ENCODE assay signal across 1 cellular context in the genomic region with DNA sequence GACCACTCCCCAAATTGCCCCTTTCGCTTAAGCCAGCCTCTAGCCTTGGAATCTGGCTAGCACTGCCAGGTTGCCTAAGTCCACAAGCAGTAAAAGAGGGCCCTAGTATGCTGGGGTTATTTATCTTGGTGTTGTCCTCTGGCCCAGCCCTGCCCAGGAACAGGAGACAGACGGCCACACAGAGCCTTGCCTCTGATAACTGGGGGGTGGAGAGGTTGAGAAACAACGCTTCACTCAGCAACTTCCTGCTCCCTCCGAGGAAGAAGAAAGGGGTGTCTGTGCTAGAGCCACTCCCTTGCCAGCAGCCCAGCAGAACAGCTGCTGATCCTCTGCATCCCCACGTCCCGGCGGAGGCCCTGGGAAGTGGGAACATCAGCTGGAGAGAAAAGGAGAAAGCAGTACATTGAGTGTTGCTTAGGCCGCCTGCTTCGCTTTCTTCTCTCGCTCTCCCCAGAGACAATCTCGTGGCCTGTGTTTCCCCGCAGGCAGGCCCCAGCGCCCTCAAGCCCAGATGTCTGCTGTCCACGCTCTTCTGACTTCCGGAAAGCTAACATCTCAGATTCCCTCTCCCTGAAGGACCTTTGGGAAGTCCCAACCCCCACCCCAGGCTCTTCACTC.
A peak's percentile ranks its signal among the peaks of the same experiment; 100 is the strongest.
TF ChIP-seq lines count a peak whose summit lies in the region.

No MANE protein-coding gene starts in this region.

TF ChIP-seq in HepG2, 621 proteins besides CTCF, POLR2A, EP300 and RAD21 (continued from another document and continues in another):
- peak; percentile 80; the same call in 1 of the 2 replicates for TF ChIP-seq CBX5 (CRISPR knock-in tag; IDR thresholded peaks at IDR 0.05; ENCODE audit: borderline replicate concordance)
- peak; percentile 76; the same call in 1 of the 2 replicates for TF ChIP-seq ZNF598 (CRISPR knock-in tag; IDR thresholded peaks at IDR 0.05; ENCODE audit: borderline replicate concordance)
- 0 out of 2 replicates have a peak, but pooled peaks have one; percentile 34 for TF ChIP-seq ZC3H4 (CRISPR knock-in tag; IDR thresholded peaks at IDR 0.05; ENCODE audit: borderline replicate concordance)
- TF ChIP-seq, protein P1, sequence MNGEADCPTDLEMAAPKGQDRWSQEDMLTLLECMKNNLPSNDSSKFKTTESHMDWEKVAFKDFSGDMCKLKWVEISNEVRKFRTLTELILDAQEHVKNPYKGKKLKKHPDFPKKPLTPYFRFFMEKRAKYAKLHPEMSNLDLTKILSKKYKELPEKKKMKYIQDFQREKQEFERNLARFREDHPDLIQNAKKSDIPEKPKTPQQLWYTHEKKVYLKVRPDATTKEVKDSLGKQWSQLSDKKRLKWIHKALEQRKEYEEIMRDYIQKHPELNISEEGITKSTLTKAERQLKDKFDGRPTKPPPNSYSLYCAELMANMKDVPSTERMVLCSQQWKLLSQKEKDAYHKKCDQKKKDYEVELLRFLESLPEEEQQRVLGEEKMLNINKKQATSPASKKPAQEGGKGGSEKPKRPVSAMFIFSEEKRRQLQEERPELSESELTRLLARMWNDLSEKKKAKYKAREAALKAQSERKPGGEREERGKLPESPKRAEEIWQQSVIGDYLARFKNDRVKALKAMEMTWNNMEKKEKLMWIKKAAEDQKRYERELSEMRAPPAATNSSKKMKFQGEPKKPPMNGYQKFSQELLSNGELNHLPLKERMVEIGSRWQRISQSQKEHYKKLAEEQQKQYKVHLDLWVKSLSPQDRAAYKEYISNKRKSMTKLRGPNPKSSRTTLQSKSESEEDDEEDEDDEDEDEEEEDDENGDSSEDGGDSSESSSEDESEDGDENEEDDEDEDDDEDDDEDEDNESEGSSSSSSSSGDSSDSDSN (CRISPR knock-in tag; IDR thresholded peaks at IDR 0.05): peak; percentile 60; the same call in 1 of the 2 replicates
- peak; percentile 70 for TF ChIP-seq CEBPG (CRISPR knock-in tag; IDR thresholded peaks at IDR 0.05)
- no peak for TF ChIP-seq JUNB (CRISPR knock-in tag; IDR thresholded peaks at IDR 0.05; ENCODE audit: borderline replicate concordance)
- TF ChIP-seq HCFC1 (IDR thresholded peaks at IDR 0.05; ENCODE audit: low read depth, low read length): no peak
- peak; percentile 33 for TF ChIP-seq CBX1 (IDR thresholded peaks at IDR 0.05; ENCODE audit: low read depth)
- TF ChIP-seq ZBTB1 (CRISPR knock-in tag; IDR thresholded peaks at IDR 0.05; ENCODE audit: borderline replicate concordance): no peak
- TF ChIP-seq, protein P2, sequence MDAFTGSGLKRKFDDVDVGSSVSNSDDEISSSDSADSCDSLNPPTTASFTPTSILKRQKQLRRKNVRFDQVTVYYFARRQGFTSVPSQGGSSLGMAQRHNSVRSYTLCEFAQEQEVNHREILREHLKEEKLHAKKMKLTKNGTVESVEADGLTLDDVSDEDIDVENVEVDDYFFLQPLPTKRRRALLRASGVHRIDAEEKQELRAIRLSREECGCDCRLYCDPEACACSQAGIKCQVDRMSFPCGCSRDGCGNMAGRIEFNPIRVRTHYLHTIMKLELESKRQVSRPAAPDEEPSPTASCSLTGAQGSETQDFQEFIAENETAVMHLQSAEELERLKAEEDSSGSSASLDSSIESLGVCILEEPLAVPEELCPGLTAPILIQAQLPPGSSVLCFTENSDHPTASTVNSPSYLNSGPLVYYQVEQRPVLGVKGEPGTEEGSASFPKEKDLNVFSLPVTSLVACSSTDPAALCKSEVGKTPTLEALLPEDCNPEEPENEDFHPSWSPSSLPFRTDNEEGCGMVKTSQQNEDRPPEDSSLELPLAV (CRISPR knock-in tag; conservative IDR thresholded peaks at IDR 0.05; ENCODE audit: low read depth): no peak
- no peak for TF ChIP-seq MIER2 (CRISPR knock-in tag; IDR thresholded peaks at IDR 0.05)
- no peak for TF ChIP-seq ZNF253 (CRISPR knock-in tag; IDR thresholded peaks at IDR 0.05; ENCODE audit: borderline replicate concordance)
- TF ChIP-seq, protein P3, sequence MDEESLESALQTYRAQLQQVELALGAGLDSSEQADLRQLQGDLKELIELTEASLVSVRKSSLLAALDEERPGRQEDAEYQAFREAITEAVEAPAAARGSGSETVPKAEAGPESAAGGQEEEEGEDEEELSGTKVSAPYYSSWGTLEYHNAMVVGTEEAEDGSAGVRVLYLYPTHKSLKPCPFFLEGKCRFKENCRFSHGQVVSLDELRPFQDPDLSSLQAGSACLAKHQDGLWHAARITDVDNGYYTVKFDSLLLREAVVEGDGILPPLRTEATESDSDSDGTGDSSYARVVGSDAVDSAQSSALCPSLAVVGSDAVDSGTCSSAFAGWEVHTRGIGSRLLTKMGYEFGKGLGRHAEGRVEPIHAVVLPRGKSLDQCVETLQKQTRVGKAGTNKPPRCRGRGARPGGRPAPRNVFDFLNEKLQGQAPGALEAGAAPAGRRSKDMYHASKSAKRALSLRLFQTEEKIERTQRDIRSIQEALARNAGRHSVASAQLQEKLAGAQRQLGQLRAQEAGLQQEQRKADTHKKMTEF (CRISPR knock-in tag; IDR thresholded peaks at IDR 0.05): peak; percentile 44; the same call in 1 of the 2 replicates
- no peak for TF ChIP-seq ZNF883 (CRISPR knock-in tag; IDR thresholded peaks at IDR 0.05; ENCODE audit: not compliant biosample characterization)
- TF ChIP-seq NFYC (CRISPR knock-in tag; IDR thresholded peaks at IDR 0.05): no peak
- TF ChIP-seq, protein P4, sequence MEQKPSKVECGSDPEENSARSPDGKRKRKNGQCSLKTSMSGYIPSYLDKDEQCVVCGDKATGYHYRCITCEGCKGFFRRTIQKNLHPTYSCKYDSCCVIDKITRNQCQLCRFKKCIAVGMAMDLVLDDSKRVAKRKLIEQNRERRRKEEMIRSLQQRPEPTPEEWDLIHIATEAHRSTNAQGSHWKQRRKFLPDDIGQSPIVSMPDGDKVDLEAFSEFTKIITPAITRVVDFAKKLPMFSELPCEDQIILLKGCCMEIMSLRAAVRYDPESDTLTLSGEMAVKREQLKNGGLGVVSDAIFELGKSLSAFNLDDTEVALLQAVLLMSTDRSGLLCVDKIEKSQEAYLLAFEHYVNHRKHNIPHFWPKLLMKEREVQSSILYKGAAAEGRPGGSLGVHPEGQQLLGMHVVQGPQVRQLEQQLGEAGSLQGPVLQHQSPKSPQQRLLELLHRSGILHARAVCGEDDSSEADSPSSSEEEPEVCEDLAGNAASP (CRISPR knock-in tag; IDR thresholded peaks at IDR 0.05; ENCODE audit: borderline replicate concordance): peak; percentile 68; the same call in 1 of the 2 replicates
- peak; percentile 58; the same call in 1 of the 2 replicates for TF ChIP-seq RXRB (CRISPR knock-in tag; IDR thresholded peaks at IDR 0.05; ENCODE audit: borderline replicate concordance)
- no peak for TF ChIP-seq ZNF180 (CRISPR knock-in tag; IDR thresholded peaks at IDR 0.05; ENCODE audit: borderline replicate concordance, low read depth)
- TF ChIP-seq, protein P5, sequence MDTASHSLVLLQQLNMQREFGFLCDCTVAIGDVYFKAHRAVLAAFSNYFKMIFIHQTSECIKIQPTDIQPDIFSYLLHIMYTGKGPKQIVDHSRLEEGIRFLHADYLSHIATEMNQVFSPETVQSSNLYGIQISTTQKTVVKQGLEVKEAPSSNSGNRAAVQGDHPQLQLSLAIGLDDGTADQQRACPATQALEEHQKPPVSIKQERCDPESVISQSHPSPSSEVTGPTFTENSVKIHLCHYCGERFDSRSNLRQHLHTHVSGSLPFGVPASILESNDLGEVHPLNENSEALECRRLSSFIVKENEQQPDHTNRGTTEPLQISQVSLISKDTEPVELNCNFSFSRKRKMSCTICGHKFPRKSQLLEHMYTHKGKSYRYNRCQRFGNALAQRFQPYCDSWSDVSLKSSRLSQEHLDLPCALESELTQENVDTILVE (CRISPR knock-in tag; IDR thresholded peaks at IDR 0.05): peak; percentile 60; the same call in 1 of the 2 replicates
- no peak for TF ChIP-seq ZNF839 (CRISPR knock-in tag; IDR thresholded peaks at IDR 0.05; ENCODE audit: borderline replicate concordance)
- TF ChIP-seq, protein P6, sequence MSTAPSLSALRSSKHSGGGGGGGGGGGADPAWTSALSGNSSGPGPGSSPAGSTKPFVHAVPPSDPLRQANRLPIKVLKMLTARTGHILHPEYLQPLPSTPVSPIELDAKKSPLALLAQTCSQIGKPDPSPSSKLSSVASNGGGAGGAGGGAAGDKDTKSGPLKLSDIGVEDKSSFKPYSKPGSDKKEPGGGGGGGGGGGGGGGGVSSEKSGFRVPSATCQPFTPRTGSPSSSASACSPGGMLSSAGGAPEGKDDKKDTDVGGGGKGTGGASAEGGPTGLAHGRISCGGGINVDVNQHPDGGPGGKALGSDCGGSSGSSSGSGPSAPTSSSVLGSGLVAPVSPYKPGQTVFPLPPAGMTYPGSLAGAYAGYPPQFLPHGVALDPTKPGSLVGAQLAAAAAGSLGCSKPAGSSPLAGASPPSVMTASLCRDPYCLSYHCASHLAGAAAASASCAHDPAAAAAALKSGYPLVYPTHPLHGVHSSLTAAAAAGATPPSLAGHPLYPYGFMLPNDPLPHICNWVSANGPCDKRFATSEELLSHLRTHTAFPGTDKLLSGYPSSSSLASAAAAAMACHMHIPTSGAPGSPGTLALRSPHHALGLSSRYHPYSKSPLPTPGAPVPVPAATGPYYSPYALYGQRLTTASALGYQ (CRISPR knock-in tag; IDR thresholded peaks at IDR 0.05): peak; percentile 22; the same call in 1 of the 2 replicates
- no peak for TF ChIP-seq MTA3 (CRISPR knock-in tag; IDR thresholded peaks at IDR 0.05)
- TF ChIP-seq KDM3A (CRISPR knock-in tag; IDR thresholded peaks at IDR 0.05; ENCODE audit: low read depth): peak; percentile 64; the same call in 1 of the 2 replicates
- TF ChIP-seq ZNF329 (CRISPR knock-in tag; IDR thresholded peaks at IDR 0.05; ENCODE audit: low read depth): no peak
- no peak for TF ChIP-seq KLF13 (CRISPR knock-in tag; IDR thresholded peaks at IDR 0.05)
- TF ChIP-seq, protein P7, sequence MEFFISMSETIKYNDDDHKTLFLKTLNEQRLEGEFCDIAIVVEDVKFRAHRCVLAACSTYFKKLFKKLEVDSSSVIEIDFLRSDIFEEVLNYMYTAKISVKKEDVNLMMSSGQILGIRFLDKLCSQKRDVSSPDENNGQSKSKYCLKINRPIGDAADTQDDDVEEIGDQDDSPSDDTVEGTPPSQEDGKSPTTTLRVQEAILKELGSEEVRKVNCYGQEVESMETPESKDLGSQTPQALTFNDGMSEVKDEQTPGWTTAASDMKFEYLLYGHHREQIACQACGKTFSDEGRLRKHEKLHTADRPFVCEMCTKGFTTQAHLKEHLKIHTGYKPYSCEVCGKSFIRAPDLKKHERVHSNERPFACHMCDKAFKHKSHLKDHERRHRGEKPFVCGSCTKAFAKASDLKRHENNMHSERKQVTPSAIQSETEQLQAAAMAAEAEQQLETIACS (CRISPR knock-in tag; IDR thresholded peaks at IDR 0.05): no peak
- peak; percentile 71; the same call in 1 of the 2 replicates for TF ChIP-seq GFI1 (CRISPR knock-in tag; IDR thresholded peaks at IDR 0.05; ENCODE audit: borderline replicate concordance)
- TF ChIP-seq, protein P8, sequence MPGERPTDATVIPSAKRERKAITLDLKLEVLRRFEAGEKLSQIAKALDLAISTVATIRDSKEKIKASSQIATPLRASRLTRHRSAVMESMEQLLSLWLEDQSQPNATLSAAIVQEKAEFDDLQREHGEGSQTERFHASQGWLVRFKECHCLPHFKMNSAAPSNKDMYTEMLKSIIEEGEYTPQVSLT (CRISPR knock-in tag; IDR thresholded peaks at IDR 0.05; ENCODE audit: borderline replicate concordance, low read depth): no peak
- no peak for TF ChIP-seq ZNF160 (CRISPR knock-in tag; IDR thresholded peaks at IDR 0.05)
- TF ChIP-seq PCBP1 (IDR thresholded peaks at IDR 0.05; ENCODE audit: borderline replicate concordance, low read depth, low read length): no peak
- no peak for TF ChIP-seq SNRNP70 (IDR thresholded peaks at IDR 0.05; ENCODE audit: low read depth, low read length)
- TF ChIP-seq ZNF207 (IDR thresholded peaks at IDR 0.05; ENCODE audit: borderline replicate concordance): no peak
- no peak for TF ChIP-seq PRMT3 (CRISPR knock-in tag; IDR thresholded peaks at IDR 0.05; ENCODE audit: borderline replicate concordance, low read depth)
- peak; percentile 68 for TF ChIP-seq PHF20 (CRISPR knock-in tag; IDR thresholded peaks at IDR 0.05)
- peak; percentile 86 for TF ChIP-seq FOXA3 (CRISPR knock-in tag; IDR thresholded peaks at IDR 0.05)
- TF ChIP-seq ZNF235 (CRISPR knock-in tag; IDR thresholded peaks at IDR 0.05; ENCODE audit: borderline replicate concordance): no peak
- no peak for TF ChIP-seq CHD2 (IDR thresholded peaks at IDR 0.05; ENCODE audit: low read depth, low read length)
- no peak for TF ChIP-seq ZSCAN20 (CRISPR knock-in tag; IDR thresholded peaks at IDR 0.05; ENCODE audit: borderline replicate concordance)
- TF ChIP-seq ZFP82 (CRISPR knock-in tag; IDR thresholded peaks at IDR 0.05; ENCODE audit: borderline replicate concordance): peak; percentile 70; the same call in 1 of the 2 replicates
- no peak for TF ChIP-seq REL (CRISPR knock-in tag; conservative IDR thresholded peaks at IDR 0.05)
- TF ChIP-seq ZSCAN25 (CRISPR knock-in tag; IDR thresholded peaks at IDR 0.05): no peak
